8 cellular contexts compared by ENCODE assay signal in the genomic region with DNA sequence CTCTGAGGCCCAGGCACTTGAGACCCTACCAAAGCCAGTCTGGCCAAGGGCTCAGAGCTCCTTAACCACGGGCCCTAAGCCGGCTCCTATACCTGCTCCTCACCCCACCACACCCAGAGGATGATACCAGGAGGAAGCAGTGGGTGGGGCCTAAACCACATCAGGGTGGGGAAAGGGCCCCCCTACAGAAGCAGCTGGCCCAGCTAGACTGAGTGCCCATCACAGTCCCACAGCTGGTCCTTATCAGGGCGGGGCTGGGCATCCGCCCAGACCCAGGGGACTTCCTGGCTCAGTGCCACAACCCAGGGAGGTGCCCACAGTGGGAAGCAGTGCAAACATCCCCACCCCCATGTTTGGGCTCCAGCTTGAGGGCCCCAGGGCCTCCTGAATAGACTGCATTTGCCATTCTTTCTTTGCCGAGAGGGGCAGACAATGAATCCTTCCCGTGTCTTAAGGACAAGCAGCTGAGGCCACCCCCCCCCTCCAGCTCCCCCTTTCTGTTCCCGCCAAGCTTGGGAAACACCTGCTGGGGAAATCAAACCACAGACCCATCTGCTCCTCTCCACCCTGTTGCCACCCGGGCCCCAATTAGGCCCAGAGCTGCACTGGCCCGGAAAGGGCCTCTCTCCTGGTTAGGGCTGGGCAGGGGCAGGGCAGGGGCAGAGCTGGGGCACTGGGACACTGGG. TPM values are rescaled to one million over a fixed set of nuclear protein-coding genes. Genes with fewer than 3 reads are reported as not detected.
DNase-seq lines count a peak whose midpoint lies in the region; ATAC-seq, FAIRE-seq and TF ChIP-seq lines count a peak whose summit lies in the region.

No MANE protein-coding gene starts in this region.

- H3K4me1 ChIP-seq in naive thymus-derived CD4-positive, alpha-beta T cell (ENCODE audit: control insufficient read depth in 2 of 2, insufficient read depth in 2 of 2, low read length in 2 of 2) = peaks cover 60% of the 10 kb centered on the region in 2 donors
- H3K4me1 ChIP-seq in smooth muscle cell (ENCODE audit: low read depth) = peaks cover 2% of the 10 kb centered on the region

- no peaks in the 10 kb centered on the region for H3K9me3 Mint-ChIP-seq in naive thymus-derived CD4-positive, alpha-beta T cell

- peak; percentile 26 for ATAC-seq in naive thymus-derived CD4-positive, alpha-beta T cell
- ATAC-seq in GM18867 (IDR thresholded peaks at IDR 0.05; ENCODE audit: unreplicated experiment) = no peak
- no peak for ATAC-seq in GM18858 (IDR thresholded peaks at IDR 0.05; ENCODE audit: unreplicated experiment)

- no peaks in the 10 kb centered on the region for H3K9me3 ChIP-seq in naive thymus-derived CD4-positive, alpha-beta T cell (ENCODE audit: control insufficient read depth in 2 of 3, low read length in 3 of 3)
- H3K9me3 ChIP-seq in smooth muscle cell (replicated peaks; ENCODE audit: low read depth) = no peaks in the 10 kb centered on the region

- CTCF ChIA-PET in naive thymus-derived CD4-positive, alpha-beta T cell (lab: Charles Lee) = interaction anchor here (0.7 to 2.5 kb wide), 7 partner anchors 9 to 113 kb away, joined by 3 to 23 read pairs (median 4); no protein-coding TSS in a partner anchor

- no peaks in the 10 kb centered on the region for H3K36me3 ChIP-seq in naive thymus-derived CD4-positive, alpha-beta T cell (ENCODE audit: control insufficient read depth in 2 of 3, insufficient read depth in 3 of 3, low read length in 3 of 3)
- H3K36me3 ChIP-seq in smooth muscle cell (ENCODE audit: low read depth) = no peaks in the 10 kb centered on the region

- peaks cover 39 to 76% (median 63%) of the 10 kb centered on the region in 7 donors for H3K4me1 Mint-ChIP-seq in naive thymus-derived CD4-positive, alpha-beta T cell

- H2AFZ ChIP-seq in smooth muscle cell (ENCODE audit: low read depth) = no peak overlapping the region

- H3K27me3 Mint-ChIP-seq in naive thymus-derived CD4-positive, alpha-beta T cell = no peaks in the 10 kb centered on the region

- no peak for DNase-seq in GM12891 (ENCODE audit: insufficient read length, low spot score)
- DNase-seq in NCI-H1436 (lab: John Stamatoyannopoulos, UW) = peak; percentile 89
- DNase-seq in UCSD-AML1 (lab: John Stamatoyannopoulos, UW; ENCODE audit: unreplicated experiment) = peak; percentile 78
- DNase-seq in naive thymus-derived CD4-positive, alpha-beta T cell = peak in 2 of 9 donors; percentile 16 to 35
- no peak for DNase-seq in smooth muscle cell (lab: John Stamatoyannopoulos, UW; ENCODE audit: unreplicated experiment)
- no peak for DNase-seq in RKO (ENCODE audit: low spot score)

- no peak overlapping the region for H3K9ac ChIP-seq in smooth muscle cell (ENCODE audit: low read depth)

- H3K36me3 Mint-ChIP-seq in naive thymus-derived CD4-positive, alpha-beta T cell = peaks cover 0 to 30% (median 0%) of the 10 kb centered on the region in 5 donors

- peak overlapping the region; percentile 9 for H3K4me3 ChIP-seq in naive thymus-derived CD4-positive, alpha-beta T cell (ENCODE audit: low read length)
- H3K4me3 ChIP-seq in smooth muscle cell = no peak overlapping the region

- 83% methylated on average over 9 of the region's 9 CpGs for WGBS in smooth muscle cell (ENCODE audit: low lambda C conversion rate)

- no peaks in the 10 kb centered on the region for H3K79me2 ChIP-seq in smooth muscle cell (ENCODE audit: low read depth)

- H3K4me3 Mint-ChIP-seq in naive thymus-derived CD4-positive, alpha-beta T cell = peak overlapping the region; percentile 53 to 96 (median 70)

- peak overlapping the region in 4 of 9 donors; percentile 38 to 96 (median 58) for H3K27ac Mint-ChIP-seq in naive thymus-derived CD4-positive, alpha-beta T cell

- no peaks in the 10 kb centered on the region for H4K20me1 ChIP-seq in smooth muscle cell (ENCODE audit: low read depth)

- no peak overlapping the region for H3K4me2 ChIP-seq in smooth muscle cell

- POLR2A ChIA-PET in naive thymus-derived CD4-positive, alpha-beta T cell (lab: Charles Lee) = interaction anchor here (0.6 to 1.5 kb wide), 7 partner anchors 10 to 964 kb away, joined by 3 to 4 read pairs (median 4); partner anchors contain the start of gene ID3

- H3F3A ChIP-seq in smooth muscle cell (ENCODE audit: low read depth) = no peaks in the 10 kb centered on the region

- intact Hi-C loops in naive thymus-derived CD4-positive, alpha-beta T cell (cut with micrococcal nuclease) = loop anchor here in 1 of 2 donors (1.0 kb wide), 1 partner anchor 14 kb away; no protein-coding TSS in a partner anchor

- TF ChIP-seq POLR2A in GM12891 (IDR thresholded peaks at IDR 0.05; ENCODE audit: low read depth, low read length) = no peak

- no peaks in the 10 kb centered on the region for H3K27me3 ChIP-seq in naive thymus-derived CD4-positive, alpha-beta T cell (ENCODE audit: control insufficient read depth in 2 of 2, insufficient read depth in 2 of 2, low read length in 2 of 2)
- no peaks in the 10 kb centered on the region for H3K27me3 ChIP-seq in smooth muscle cell (ENCODE audit: low read depth)

- peak; percentile 61 for FAIRE-seq in GM12891 (lab: Jason Lieb, UNC)

- no peak for TF ChIP-seq CTCF in smooth muscle cell (IDR thresholded peaks at IDR 0.05; ENCODE audit: borderline replicate concordance, insufficient read depth, poor library complexity, severe bottlenecking)

- peak overlapping the region; percentile 8 for H3K27ac ChIP-seq in naive thymus-derived CD4-positive, alpha-beta T cell (ENCODE audit: low read depth, low read length)
- no peak overlapping the region for H3K27ac ChIP-seq in smooth muscle cell (ENCODE audit: low read depth)

TF ChIP-seq in GM12891, 5 proteins besides CTCF, POLR2A, EP300 and RAD21:
- TF ChIP-seq POU2F2 (IDR thresholded peaks at IDR 0.05; ENCODE audit: low read depth, low read length) (0 out of 2 replicates have a peak, but pooled peaks have one; percentile 11), TAF1 (IDR thresholded peaks at IDR 0.05; ENCODE audit: low read depth, low read length) (no peak), POLR2AphosphoS5 (IDR thresholded peaks at IDR 0.05; ENCODE audit: low read depth, low read length) (no peak)

RNA-seq across cellular contexts. Expression of gene E2F2, which starts 6.2 kb away (rescaled TPM):
- 2.5 TPM for polyA plus RNA-seq in GM12891 (2012; ENCODE audit: low read depth, missing spikeins)
- total RNA-seq in naive thymus-derived CD4-positive, alpha-beta T cell = 10 to 100 TPM in 1 of 5 experiments, 1 to 10 TPM in 1, under 1 TPM in 2, not detected in 1; 0.14 to 65.7 (median 2.5) TPM
- not detected for polyA plus RNA-seq in naive thymus-derived CD4-positive, alpha-beta T cell
- 0.63 and 1.2 TPM in 2 replicates for total RNA-seq in smooth muscle cell
- polyA plus RNA-seq in smooth muscle cell = 1.4 and 2.1 TPM in 2 replicates

RNA-seq across cellular contexts. Expression of gene ID3, which starts 34.4 kb away (rescaled TPM):
- 67.3 TPM for polyA plus RNA-seq in GM12891 (2012; ENCODE audit: low read depth, missing spikeins)
- total RNA-seq in naive thymus-derived CD4-positive, alpha-beta T cell = 10 to 100 TPM; 14.8 to 89.4 (median 34.1) TPM
- 10 to 100 TPM; 13.0 to 28.3 TPM for polyA plus RNA-seq in naive thymus-derived CD4-positive, alpha-beta T cell
- total RNA-seq in smooth muscle cell = 629 and 752 TPM in 2 replicates
- 929 and 1,018 TPM in 2 replicates for polyA plus RNA-seq in smooth muscle cell

RNA-seq across cellular contexts. Expression of gene ASAP3, which starts 40.9 kb away (rescaled TPM):
- polyA plus RNA-seq in GM12891 (2012; ENCODE audit: low read depth, missing spikeins) = not detected
- total RNA-seq in naive thymus-derived CD4-positive, alpha-beta T cell = 1 to 10 TPM in 4 of 5 experiments, under 1 TPM in 1; 0.12 to 8.8 (median 1.7) TPM
- under 1 TPM; 0.26 to 0.47 TPM for polyA plus RNA-seq in naive thymus-derived CD4-positive, alpha-beta T cell
- 16.2 and 28.9 TPM in 2 replicates for total RNA-seq in smooth muscle cell
- 14.8 and 16.3 TPM in 2 replicates for polyA plus RNA-seq in smooth muscle cell

Comparison
In these comparisons a context has a peak if more than half of its experiments do, and no peak if none do; other contexts are left out.
1. DNase-seq: peak in NCI-H1436 (single experiment) and UCSD-AML1 (single experiment); none in GM12891 (single experiment), smooth muscle cell (single experiment) and RKO (single experiment).